Comparison of ENCODE assay signal across 13 cellular contexts in genomic region chr22:45436871-45437517, GRCh38. TPM values are rescaled to one million over a fixed set of nuclear protein-coding genes. Genes with fewer than 3 reads are reported as not detected.
A peak's percentile ranks its signal among the peaks of the same experiment; 100 is the strongest.
DNase-seq lines count a peak whose midpoint lies in the region; ATAC-seq and TF ChIP-seq lines count a peak whose summit lies in the region.
"Not testable (repeated sequence)": the region's sequence is repeated elsewhere in the genome, so short reads cannot be mapped to it uniquely, and the experiment has no call there.
"Had no signal": no experiment of that assay in that cellular context is flagged by ENCODE, and none has a peak within 500 bp of the region (broad histone marks: within the 10 kb centered on the region; RNA-seq: fewer than 3 reads in every experiment).

No MANE protein-coding gene starts in this region.

- H3K9me3 Mint-ChIP-seq in naive thymus-derived CD4-positive, alpha-beta T cell, result not testable (repeated sequence)

- intact Hi-C loops in naive thymus-derived CD4-positive, alpha-beta T cell (cut with micrococcal nuclease), result loop anchor here in 1 of 2 donors (5.0 kb wide), 1 partner anchor 335 kb away; no protein-coding TSS in a partner anchor

- DNase-seq in GM13976 (ENCODE audit: low spot score), result not testable (repeated sequence)
- peak in 1 of 3 donors; percentile 18 for DNase-seq in T-helper 17 cell
- DNase-seq in activated CD8-positive, alpha-beta memory T cell treated with anti-CD3 and anti-CD28 coated beads, Interleukin-2, amount 50 U/mL, for 4 hours, result peak; percentile 32
- peak; percentile 7 for DNase-seq in activated T-helper 1 cell treated with Interleukin-2 at 50 U/mL for 16 hours (ENCODE audit: low read depth)
- peak; percentile 5 for DNase-seq in effector CD8-positive, alpha-beta T cell (lab: John Stamatoyannopoulos, UW)
- DNase-seq in naive thymus-derived CD4-positive, alpha-beta T cell, result peak in 2 of 9 donors; percentile 17 to 48
- DNase-seq in stimulated activated CD8-positive, alpha-beta memory T cell treated with anti-CD3 and anti-CD28 coated beads, Interleukin-12 subunit alpha, Interleukin-12 subunit beta, amount 100 ng/mL, for 4 hours (ENCODE audit: low read depth), result peak; percentile 18

- peak overlapping the region; percentile 7 for H3K4me3 Mint-ChIP-seq in T-helper 17 cell
- H3K4me3 Mint-ChIP-seq in naive thymus-derived CD4-positive, alpha-beta T cell, result peak overlapping the region in 6 of 10 donors; percentile 6 to 71 (median 48)

- CTCF ChIA-PET in naive thymus-derived CD4-positive, alpha-beta T cell (lab: Charles Lee), result interaction anchor here (0.6 to 1.1 kb wide), 3 partner anchors 118 to 830 kb away, joined by 3 read pairs; no protein-coding TSS in a partner anchor

- H3K27me3 Mint-ChIP-seq in T-helper 17 cell, result not testable (repeated sequence)
- H3K27me3 Mint-ChIP-seq in naive thymus-derived CD4-positive, alpha-beta T cell, result peaks cover 0 to 15% (median 0%) of the 10 kb centered on the region in 5 donors

- TF ChIP-seq CTCF in GM13976 (IDR thresholded peaks at IDR 0.05; ENCODE audit: borderline replicate concordance, control extremely low read depth, extremely low read depth, insufficient read depth, missing control alignments), result peak; percentile 42

- H3K27me3 ChIP-seq in naive thymus-derived CD4-positive, alpha-beta T cell (ENCODE audit: control insufficient read depth in 2 of 2, insufficient read depth in 2 of 2, low read length in 2 of 2), result not testable (repeated sequence)

- in situ Hi-C loops in GM13976 (cut with MboI; ENCODE audit: low sequenced_read_pairs, unreplicated experiment), result not testable (repeated sequence)

- not testable (repeated sequence) for H3K27ac Mint-ChIP-seq in T-helper 17 cell
- H3K27ac Mint-ChIP-seq in naive thymus-derived CD4-positive, alpha-beta T cell, result peak overlapping the region in 2 of 9 donors; percentile 65 to 74

- H3K27ac ChIP-seq in naive thymus-derived CD4-positive, alpha-beta T cell (ENCODE audit: low read depth, low read length), result not testable (repeated sequence)

- H3K4me1 ChIP-seq in naive thymus-derived CD4-positive, alpha-beta T cell (ENCODE audit: control insufficient read depth in 2 of 2, insufficient read depth in 2 of 2, low read length in 2 of 2), result not testable (repeated sequence)

- H3K36me3 Mint-ChIP-seq in T-helper 17 cell (ENCODE audit: low read depth); naive thymus-derived CD4-positive, alpha-beta T cell: not testable (repeated sequence)

- peaks cover 20% of the 10 kb centered on the region for H3K4me1 Mint-ChIP-seq in T-helper 17 cell
- H3K4me1 Mint-ChIP-seq in naive thymus-derived CD4-positive, alpha-beta T cell, result peaks cover 9 to 29% (median 21%) of the 10 kb centered on the region in 7 donors

- not testable (repeated sequence) for H3K9me3 ChIP-seq in T-helper 17 cell (ENCODE audit: control insufficient read depth, low read length, poor library complexity, severe bottlenecking); naive thymus-derived CD4-positive, alpha-beta T cell (ENCODE audit: control insufficient read depth in 2 of 3, low read length in 3 of 3)

- POLR2A ChIA-PET in naive thymus-derived CD4-positive, alpha-beta T cell (lab: Charles Lee), result interaction anchor here (0.6 kb wide), 1 partner anchor 190 kb away, joined by 3 read pairs; no protein-coding TSS in a partner anchor

- H3K36me3 ChIP-seq in naive thymus-derived CD4-positive, alpha-beta T cell (ENCODE audit: control insufficient read depth in 2 of 3, insufficient read depth in 3 of 3, low read length in 3 of 3), result not testable (repeated sequence)

- not testable (repeated sequence) for H3K4me3 ChIP-seq in naive thymus-derived CD4-positive, alpha-beta T cell (ENCODE audit: low read length)

- ATAC-seq in T-helper 17 cell; naive thymus-derived CD4-positive, alpha-beta T cell: not testable (repeated sequence)

RNA-seq across cellular contexts. Expression of gene RIBC2, which starts 23.5 kb away (rescaled TPM):
- 1 to 10 TPM; 1.6 to 2.4 TPM for total RNA-seq in T-helper 17 cell
- 1 to 10 TPM in 2 of 5 experiments, under 1 TPM in 1, not detected in 2; 0.59 to 9.5 (median 1.4) TPM for total RNA-seq in naive thymus-derived CD4-positive, alpha-beta T cell
- polyA plus RNA-seq in naive thymus-derived CD4-positive, alpha-beta T cell, result not detected
- total RNA-seq: A172, GM12878 had no signal

RNA-seq across cellular contexts. Expression of gene SMC1B, which starts 23.6 kb away (rescaled TPM):
- under 1 TPM in 1 of 2 donors, not detected in 1; 0.17 TPM for total RNA-seq in T-helper 17 cell
- total RNA-seq in naive thymus-derived CD4-positive, alpha-beta T cell, result under 1 TPM in 2 of 5 experiments, not detected in 3; 0.11 to 0.70 TPM
- not detected for polyA plus RNA-seq in naive thymus-derived CD4-positive, alpha-beta T cell
- total RNA-seq: A172; Calu3; CD4-positive, CD25-positive, alpha-beta regulatory T cell; Daoy; GM12878; GM23248 had no signal
- polyA plus RNA-seq: CD4-positive, CD25-positive, alpha-beta regulatory T cell; GM12878 had no signal
